Comparison of ENCODE assay signal across 18 cellular contexts in the genomic region with DNA sequence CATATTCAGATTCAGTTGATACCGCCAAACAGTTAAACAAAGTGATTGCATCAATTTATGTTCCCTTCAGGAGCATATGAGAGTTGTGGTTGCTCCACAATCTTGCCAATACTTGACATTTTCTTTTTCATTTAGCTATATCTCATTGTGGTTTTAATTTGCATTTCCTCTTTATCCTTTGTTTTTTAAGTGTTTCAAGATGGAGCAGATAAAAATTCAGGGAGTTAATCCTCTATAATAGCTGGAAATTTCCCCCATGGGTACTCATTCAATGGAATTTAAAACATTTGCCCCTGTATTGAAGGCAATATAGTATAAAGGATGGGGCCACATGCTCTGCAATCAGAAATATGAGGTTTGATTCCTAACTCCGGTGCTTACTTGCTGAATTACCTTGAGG. TPM values are rescaled to one million over a fixed set of nuclear protein-coding genes. Genes with fewer than 3 reads are reported as not detected.
DNase-seq lines count a peak whose midpoint lies in the region; ATAC-seq and TF ChIP-seq lines count a peak whose summit lies in the region.
"Had no signal": no experiment of that assay in that cellular context is flagged by ENCODE, and none has a peak within 500 bp of the region (broad histone marks: within the 10 kb centered on the region; RNA-seq: fewer than 3 reads in every experiment).

No MANE protein-coding gene starts in this region.

- no peak overlapping the region for H3K4ac ChIP-seq in mesenchymal stem cell (ENCODE audit: low read depth in 1 of 2, low read length in 2 of 2)

- H3K4me3 ChIP-seq in ovary (no peak overlapping the region), mesenchymal stem cell (ENCODE audit: insufficient read depth in 1 of 2, low read depth in 1 of 2, low read length in 2 of 2) (no peak overlapping the region)

- no peak overlapping the region for H3K4me2 ChIP-seq in mesenchymal stem cell (ENCODE audit: low read length, poor library complexity, severe bottlenecking)

- no peak for DNase-seq in CD4-positive, alpha-beta T cell
- DNase-seq in EL (peak; percentile 21), T-cell (no peak), naive B cell (no peak), ovary (no peak), Ammon's horn (ENCODE audit: low spot score) (no peak), mesenchymal stem cell (no peak)
- DNase-seq: amygdala; BE2C; effector CD4-positive, alpha-beta T cell; glutamatergic neuron; NCI-H1694 treated with DMSO at 0.1 percent for 48 hours; NCI-H446 treated with DMSO at 0.1 percent for 48 hours; SHP77; small intestine; stimulated activated CD4-positive, alpha-beta T cell treated with anti-CD3 and anti-CD28 coated beads, Interleukin-4, amount 100 ng/mL, for 24 hours had no signal

- no peaks in the 10 kb centered on the region for H3K9me3 ChIP-seq in CD4-positive, alpha-beta T cell (ENCODE audit: control insufficient read depth, low read length)
- H3K9me3 ChIP-seq in ovary, result no peaks in the 10 kb centered on the region
- no peaks in the 10 kb centered on the region for H3K9me3 ChIP-seq in mesenchymal stem cell (ENCODE audit: control insufficient read depth, low read length)
- H3K9me3 ChIP-seq: BE2C, suprapubic skin had no signal

- H3K27ac ChIP-seq in CD4-positive, alpha-beta T cell (ENCODE audit: low read depth, low read length), result no peak overlapping the region
- H3K27ac ChIP-seq in ovary (no peak overlapping the region), mesenchymal stem cell (ENCODE audit: low read length, poor library complexity, severe bottlenecking) (no peak overlapping the region)
- H3K27ac ChIP-seq: suprapubic skin had no signal

- H4K8ac ChIP-seq in mesenchymal stem cell (ENCODE audit: low read length), result no peak overlapping the region

- H2AK5ac ChIP-seq in mesenchymal stem cell (ENCODE audit: low read length, severe bottlenecking), result no peak overlapping the region

- no peak for TF ChIP-seq POLR2A in ovary (IDR thresholded peaks at IDR 0.05)

- no peak overlapping the region for H2BK120ac ChIP-seq in mesenchymal stem cell (ENCODE audit: low read depth, low read length)

- no peak overlapping the region for H3K14ac ChIP-seq in mesenchymal stem cell (ENCODE audit: low read length in 2 of 2)

- no peak overlapping the region for H2BK12ac ChIP-seq in mesenchymal stem cell (ENCODE audit: low read length in 2 of 2)

- peak overlapping the region; percentile 97 for H3K4me3 Mint-ChIP-seq in CD4-positive, alpha-beta T cell
- peak overlapping the region; percentile 92 to 94 (median 93) for H3K4me3 Mint-ChIP-seq in T-cell
- peak overlapping the region in 6 of 8 donors; percentile 3 to 97 (median 78) for H3K4me3 Mint-ChIP-seq in naive B cell

- H2BK15ac ChIP-seq in mesenchymal stem cell (ENCODE audit: low read depth, poor library complexity, severe bottlenecking), result no peak overlapping the region

- CTCF ChIA-PET in CD4-positive, alpha-beta T cell (lab: Charles Lee), result interaction anchor here (1.4 to 1.7 kb wide), 2 partner anchors 38 to 60 kb away, joined by 5 to 6 read pairs; partner anchors contain the start of gene DCAF5
- CTCF ChIA-PET in T-cell (lab: Charles Lee), result interaction anchor here (0.9 to 1.0 kb wide), 2 partner anchors 60 to 61 kb away, joined by 3 to 4 read pairs; no protein-coding TSS in a partner anchor

- H3K4me1 Mint-ChIP-seq in CD4-positive, alpha-beta T cell (ENCODE audit: low read depth), result peaks cover 29% of the 10 kb centered on the region
- peaks cover 22 to 27% (median 23%) of the 10 kb centered on the region in 3 donors for H3K4me1 Mint-ChIP-seq in T-cell
- H3K4me1 Mint-ChIP-seq in naive B cell, result peaks cover 8 to 23% (median 19%) of the 10 kb centered on the region in 3 donors

- POLR2A ChIA-PET in CD4-positive, alpha-beta T cell (lab: Charles Lee), result interaction anchor here (3.7 kb wide), 1 partner anchor 38 kb away, joined by 52 read pairs; the partner anchor contains the start of gene DCAF5
- POLR2A ChIA-PET in T-cell (lab: Charles Lee), result no interaction called here

- no peak overlapping the region for H2AFZ ChIP-seq in mesenchymal stem cell (ENCODE audit: low read depth, low read length)

- H3K36me3 Mint-ChIP-seq in CD4-positive, alpha-beta T cell (ENCODE audit: low read depth), result no peaks in the 10 kb centered on the region
- H3K36me3 Mint-ChIP-seq in T-cell (no peaks in the 10 kb centered on the region), naive B cell (no peaks in the 10 kb centered on the region)

- H3K9me3 Mint-ChIP-seq in CD4-positive, alpha-beta T cell, result no peaks in the 10 kb centered on the region
- no peaks in the 10 kb centered on the region for H3K9me3 Mint-ChIP-seq in T-cell
- peaks cover 0 to 1% (median 0%) of the 10 kb centered on the region in 7 donors for H3K9me3 Mint-ChIP-seq in naive B cell

- H3K27me3 ChIP-seq in CD4-positive, alpha-beta T cell (ENCODE audit: control insufficient read depth, insufficient read depth, low read length), result no peaks in the 10 kb centered on the region
- H3K27me3 ChIP-seq in ovary (no peaks in the 10 kb centered on the region), mesenchymal stem cell (ENCODE audit: control insufficient read depth in 1 of 2, insufficient read depth in 1 of 2, low read length in 2 of 2) (no peaks in the 10 kb centered on the region)
- H3K27me3 ChIP-seq: BE2C, suprapubic skin had no signal

- H2BK5ac ChIP-seq in mesenchymal stem cell (ENCODE audit: low read depth, low read length, poor library complexity, severe bottlenecking), result no peak overlapping the region

- no peaks in the 10 kb centered on the region for H3K36me3 ChIP-seq in ovary
- H3K36me3 ChIP-seq in mesenchymal stem cell (ENCODE audit: control insufficient read depth in 1 of 2, insufficient read depth in 2 of 2, low read depth in 1 of 2, low read length in 2 of 2), result no peaks in the 10 kb centered on the region
- H3K36me3 ChIP-seq: BE2C, suprapubic skin had no signal

- H3K23ac ChIP-seq in mesenchymal stem cell (ENCODE audit: low read length in 2 of 2), result no peak overlapping the region

- 93 to 96% (median 94%) methylated on average over 2 of the region's 2 CpGs for WGBS in ovary, 3 donors
- 80% methylated on average over 2 of the region's 2 CpGs for WGBS in mesenchymal stem cell

- TF ChIP-seq EP300 in ovary (IDR thresholded peaks at IDR 0.05), result no peak

- intact Hi-C loops in CD4-positive, alpha-beta T cell (cut with DNase I, micrococcal nuclease), result loop anchor here in 1 of 2 experiments (2.0 kb wide), 1 partner anchor 37 kb away; the partner anchor contains the start of gene DCAF5
- intact Hi-C loops in ovary (cut with DNase I), result no loop called here

- H3K9ac ChIP-seq in mesenchymal stem cell (ENCODE audit: low read length), result no peak overlapping the region

- no peak overlapping the region for H3K18ac ChIP-seq in mesenchymal stem cell (ENCODE audit: low read depth in 1 of 2, low read length in 2 of 2)

- ATAC-seq in CD4-positive, alpha-beta T cell (ENCODE audit: poor library complexity), result no peak
- ATAC-seq in T-cell (replicated peaks in 1 of 4) (no peak), naive B cell (ENCODE audit: low read depth in 2 of 2) (no peak)

- peaks cover 2% of the 10 kb centered on the region for H3K4me1 ChIP-seq in ovary (ENCODE audit: insufficient read depth)
- no peaks in the 10 kb centered on the region for H3K4me1 ChIP-seq in mesenchymal stem cell (ENCODE audit: control insufficient read depth, insufficient read depth, low read depth, low read length)
- H3K4me1 ChIP-seq: BE2C had no signal

- H3K27me3 Mint-ChIP-seq in CD4-positive, alpha-beta T cell, result no peaks in the 10 kb centered on the region
- H3K27me3 Mint-ChIP-seq in T-cell (peaks cover 0 to 4% of the 10 kb centered on the region in 2 donors), naive B cell (peaks cover 0 to 12% (median 8%) of the 10 kb centered on the region in 3 donors)
- H3K27me3 Mint-ChIP-seq: progenitor cell of endocrine pancreas had no signal

- H3K79me1 ChIP-seq in mesenchymal stem cell (replicated peaks; ENCODE audit: low read length, poor library complexity, severe bottlenecking), result peaks cover 8% of the 10 kb centered on the region

- TF ChIP-seq CTCF in CD4-positive, alpha-beta T cell (IDR thresholded peaks at IDR 0.05), result no peak
- no peak for TF ChIP-seq CTCF in ovary (IDR thresholded peaks at IDR 0.05)

- peak overlapping the region; percentile 95 for H3K27ac Mint-ChIP-seq in CD4-positive, alpha-beta T cell
- H3K27ac Mint-ChIP-seq in T-cell (no peak overlapping the region), naive B cell (no peak overlapping the region)

- H4K91ac ChIP-seq in mesenchymal stem cell (ENCODE audit: low read length), result no peak overlapping the region

RNA-seq across cellular contexts. Expression of gene EXD2, which starts 1.1 kb away (rescaled TPM):
- 1 to 10 TPM; 6.6 to 7.0 TPM for total RNA-seq in CD4-positive, alpha-beta T cell
- total RNA-seq in T-cell, result 10 to 100 TPM in 4 of 5 donors, 1 to 10 TPM in 1; 8.6 to 12.1 (median 10.8) TPM
- polyA plus RNA-seq in naive B cell (ENCODE audit: low read depth in 6 of 6), result 10 to 100 TPM in 1 of 6 donors, 1 to 10 TPM in 5; 3.5 to 10.4 (median 4.8) TPM
- total RNA-seq in ovary, result 10 to 100 TPM; 11.3 to 21.4 (median 17.0) TPM
- polyA plus RNA-seq in ovary, result 10 to 100 TPM; 12.2 to 23.1 TPM
- 14.8 TPM for polyA plus RNA-seq in mesenchymal stem cell (2013, experiment 1 of 2)
- 14.9 TPM for polyA plus RNA-seq in mesenchymal stem cell (2013, experiment 2 of 2)

RNA-seq across cellular contexts. Expression of gene DCAF5, which starts 37.3 kb away (rescaled TPM):
- 10 to 100 TPM; 60.9 to 61.5 TPM for total RNA-seq in CD4-positive, alpha-beta T cell
- 10 to 100 TPM; 60.3 to 80.8 (median 64.2) TPM for total RNA-seq in T-cell
- 10 to 100 TPM; 35.7 to 66.1 (median 49.3) TPM for polyA plus RNA-seq in naive B cell (ENCODE audit: low read depth in 6 of 6)
- total RNA-seq in ovary, result 10 to 100 TPM; 24.9 to 50.1 (median 42.4) TPM
- polyA plus RNA-seq in ovary, result 10 to 100 TPM; 25.4 to 42.5 TPM
- polyA plus RNA-seq in mesenchymal stem cell (2013, experiment 1 of 2), result 42.5 TPM
- 39.8 TPM for polyA plus RNA-seq in mesenchymal stem cell (2013, experiment 2 of 2)
